2 cellular contexts compared by ENCODE assay signal in the genomic region with DNA sequence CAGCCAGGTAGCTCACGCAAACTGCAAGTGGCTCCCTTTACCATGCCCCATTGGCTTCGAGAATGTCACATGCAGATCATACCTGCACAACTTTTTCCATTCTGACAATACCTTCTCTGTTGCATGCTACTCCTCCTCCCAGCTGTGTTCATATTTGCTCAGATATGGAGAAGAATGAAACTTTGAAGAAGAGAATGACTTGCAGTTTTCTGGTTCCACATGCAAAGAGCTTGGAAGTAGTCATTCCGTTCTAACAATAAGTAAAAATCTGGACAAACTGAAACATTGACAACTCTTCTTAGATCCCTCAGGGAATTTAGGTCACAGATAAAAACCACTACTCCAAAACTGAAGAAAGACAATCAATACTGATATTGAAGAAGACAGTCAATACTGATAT.
TF ChIP-seq lines count a peak whose summit lies in the region.

No MANE protein-coding gene starts in this region.

TF ChIP-seq in A549, 52 proteins besides CTCF, POLR2A, EP300 and RAD21:
- TF ChIP-seq NFE2L2 (conservative IDR thresholded peaks at IDR 0.05; ENCODE audit: low read length) (peak; percentile 78), MAZ (IDR thresholded peaks at IDR 0.05; ENCODE audit: borderline replicate concordance, low read depth, low read length) (no peak), MAFK (IDR thresholded peaks at IDR 0.05; ENCODE audit: partially characterized antibody) (peak; percentile 3)

TF ChIP-seq in K562, 482 proteins besides CTCF, POLR2A, EP300 and RAD21:
- TF ChIP-seq MAFF (IDR thresholded peaks at IDR 0.05; ENCODE audit: low read length) (0 out of 2 replicates have a peak, but pooled peaks have one; percentile 17), NFE2L1 (tag; IDR thresholded peaks at IDR 0.05; ENCODE audit: borderline replicate concordance, low read depth) (0 out of 2 replicates have a peak, but pooled peaks have one; percentile 16), MAFG (tag; conservative IDR thresholded peaks at IDR 0.05) (peak; percentile 67), ZNF766 (CRISPR knock-in tag; conservative IDR thresholded peaks at IDR 0.05) (no peak), ZNF316 (IDR thresholded peaks at IDR 0.05) (peak; percentile 46; the same call in 1 of the 2 replicates), BCL6 (CRISPR knock-in tag; IDR thresholded peaks at IDR 0.05) (no peak), C11orf30 (IDR thresholded peaks at IDR 0.05; ENCODE audit: low read depth) (peak; percentile 61; the same call in 1 of the 2 replicates)
- TF ChIP-seq, protein P1, sequence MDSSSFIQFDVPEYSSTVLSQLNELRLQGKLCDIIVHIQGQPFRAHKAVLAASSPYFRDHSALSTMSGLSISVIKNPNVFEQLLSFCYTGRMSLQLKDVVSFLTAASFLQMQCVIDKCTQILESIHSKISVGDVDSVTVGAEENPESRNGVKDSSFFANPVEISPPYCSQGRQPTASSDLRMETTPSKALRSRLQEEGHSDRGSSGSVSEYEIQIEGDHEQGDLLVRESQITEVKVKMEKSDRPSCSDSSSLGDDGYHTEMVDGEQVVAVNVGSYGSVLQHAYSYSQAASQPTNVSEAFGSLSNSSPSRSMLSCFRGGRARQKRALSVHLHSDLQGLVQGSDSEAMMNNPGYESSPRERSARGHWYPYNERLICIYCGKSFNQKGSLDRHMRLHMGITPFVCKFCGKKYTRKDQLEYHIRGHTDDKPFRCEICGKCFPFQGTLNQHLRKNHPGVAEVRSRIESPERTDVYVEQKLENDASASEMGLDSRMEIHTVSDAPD (CRISPR knock-in tag; IDR thresholded peaks at IDR 0.05) = no peak
- TF ChIP-seq, protein P2, sequence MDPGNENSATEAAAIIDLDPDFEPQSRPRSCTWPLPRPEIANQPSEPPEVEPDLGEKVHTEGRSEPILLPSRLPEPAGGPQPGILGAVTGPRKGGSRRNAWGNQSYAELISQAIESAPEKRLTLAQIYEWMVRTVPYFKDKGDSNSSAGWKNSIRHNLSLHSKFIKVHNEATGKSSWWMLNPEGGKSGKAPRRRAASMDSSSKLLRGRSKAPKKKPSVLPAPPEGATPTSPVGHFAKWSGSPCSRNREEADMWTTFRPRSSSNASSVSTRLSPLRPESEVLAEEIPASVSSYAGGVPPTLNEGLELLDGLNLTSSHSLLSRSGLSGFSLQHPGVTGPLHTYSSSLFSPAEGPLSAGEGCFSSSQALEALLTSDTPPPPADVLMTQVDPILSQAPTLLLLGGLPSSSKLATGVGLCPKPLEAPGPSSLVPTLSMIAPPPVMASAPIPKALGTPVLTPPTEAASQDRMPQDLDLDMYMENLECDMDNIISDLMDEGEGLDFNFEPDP (CRISPR knock-in tag; IDR thresholded peaks at IDR 0.05) = no peak
- TF ChIP-seq, protein P3, sequence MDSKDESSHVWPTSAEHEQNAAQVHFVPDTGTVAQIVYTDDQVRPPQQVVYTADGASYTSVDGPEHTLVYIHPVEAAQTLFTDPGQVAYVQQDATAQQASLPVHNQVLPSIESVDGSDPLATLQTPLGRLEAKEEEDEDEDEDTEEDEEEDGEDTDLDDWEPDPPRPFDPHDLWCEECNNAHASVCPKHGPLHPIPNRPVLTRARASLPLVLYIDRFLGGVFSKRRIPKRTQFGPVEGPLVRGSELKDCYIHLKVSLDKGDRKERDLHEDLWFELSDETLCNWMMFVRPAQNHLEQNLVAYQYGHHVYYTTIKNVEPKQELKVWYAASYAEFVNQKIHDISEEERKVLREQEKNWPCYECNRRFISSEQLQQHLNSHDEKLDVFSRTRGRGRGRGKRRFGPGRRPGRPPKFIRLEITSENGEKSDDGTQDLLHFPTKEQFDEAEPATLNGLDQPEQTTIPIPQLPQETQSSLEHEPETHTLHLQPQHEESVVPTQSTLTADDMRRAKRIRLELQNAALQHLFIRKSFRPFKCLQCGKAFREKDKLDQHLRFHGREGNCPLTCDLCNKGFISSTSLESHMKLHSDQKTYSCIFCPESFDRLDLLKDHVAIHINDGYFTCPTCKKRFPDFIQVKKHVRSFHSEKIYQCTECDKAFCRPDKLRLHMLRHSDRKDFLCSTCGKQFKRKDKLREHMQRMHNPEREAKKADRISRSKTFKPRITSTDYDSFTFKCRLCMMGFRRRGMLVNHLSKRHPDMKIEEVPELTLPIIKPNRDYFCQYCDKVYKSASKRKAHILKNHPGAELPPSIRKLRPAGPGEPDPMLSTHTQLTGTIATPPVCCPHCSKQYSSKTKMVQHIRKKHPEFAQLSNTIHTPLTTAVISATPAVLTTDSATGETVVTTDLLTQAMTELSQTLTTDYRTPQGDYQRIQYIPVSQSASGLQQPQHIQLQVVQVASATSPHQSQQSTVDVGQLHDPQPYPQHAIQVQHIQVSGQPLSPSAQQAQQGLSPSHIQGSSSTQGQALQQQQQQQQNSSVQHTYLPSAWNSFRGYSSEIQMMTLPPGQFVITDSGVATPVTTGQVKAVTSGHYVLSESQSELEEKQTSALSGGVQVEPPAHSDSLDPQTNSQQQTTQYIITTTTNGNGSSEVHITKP (IDR thresholded peaks at IDR 0.05; ENCODE audit: partially characterized antibody) = no peak
- TF ChIP-seq, protein P4, sequence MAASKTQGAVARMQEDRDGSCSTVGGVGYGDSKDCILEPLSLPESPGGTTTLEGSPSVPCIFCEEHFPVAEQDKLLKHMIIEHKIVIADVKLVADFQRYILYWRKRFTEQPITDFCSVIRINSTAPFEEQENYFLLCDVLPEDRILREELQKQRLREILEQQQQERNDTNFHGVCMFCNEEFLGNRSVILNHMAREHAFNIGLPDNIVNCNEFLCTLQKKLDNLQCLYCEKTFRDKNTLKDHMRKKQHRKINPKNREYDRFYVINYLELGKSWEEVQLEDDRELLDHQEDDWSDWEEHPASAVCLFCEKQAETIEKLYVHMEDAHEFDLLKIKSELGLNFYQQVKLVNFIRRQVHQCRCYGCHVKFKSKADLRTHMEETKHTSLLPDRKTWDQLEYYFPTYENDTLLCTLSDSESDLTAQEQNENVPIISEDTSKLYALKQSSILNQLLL (CRISPR knock-in tag; IDR thresholded peaks at IDR 0.05; ENCODE audit: borderline replicate concordance) = no peak
